ENCODE assay signal across 1 cellular context in genomic region chr1:161165742-161166668, GRCh38.
TF ChIP-seq lines count a peak whose summit lies in the region.

PPOX (plus strand) TSS chr1:161166426; CDS start chr1:161166848, 422 bp downstream.

TF ChIP-seq in HEK293, 187 proteins besides CTCF, POLR2A, EP300 and RAD21 (continued from another document and continues in another):
- TF ChIP-seq, protein P1, sequence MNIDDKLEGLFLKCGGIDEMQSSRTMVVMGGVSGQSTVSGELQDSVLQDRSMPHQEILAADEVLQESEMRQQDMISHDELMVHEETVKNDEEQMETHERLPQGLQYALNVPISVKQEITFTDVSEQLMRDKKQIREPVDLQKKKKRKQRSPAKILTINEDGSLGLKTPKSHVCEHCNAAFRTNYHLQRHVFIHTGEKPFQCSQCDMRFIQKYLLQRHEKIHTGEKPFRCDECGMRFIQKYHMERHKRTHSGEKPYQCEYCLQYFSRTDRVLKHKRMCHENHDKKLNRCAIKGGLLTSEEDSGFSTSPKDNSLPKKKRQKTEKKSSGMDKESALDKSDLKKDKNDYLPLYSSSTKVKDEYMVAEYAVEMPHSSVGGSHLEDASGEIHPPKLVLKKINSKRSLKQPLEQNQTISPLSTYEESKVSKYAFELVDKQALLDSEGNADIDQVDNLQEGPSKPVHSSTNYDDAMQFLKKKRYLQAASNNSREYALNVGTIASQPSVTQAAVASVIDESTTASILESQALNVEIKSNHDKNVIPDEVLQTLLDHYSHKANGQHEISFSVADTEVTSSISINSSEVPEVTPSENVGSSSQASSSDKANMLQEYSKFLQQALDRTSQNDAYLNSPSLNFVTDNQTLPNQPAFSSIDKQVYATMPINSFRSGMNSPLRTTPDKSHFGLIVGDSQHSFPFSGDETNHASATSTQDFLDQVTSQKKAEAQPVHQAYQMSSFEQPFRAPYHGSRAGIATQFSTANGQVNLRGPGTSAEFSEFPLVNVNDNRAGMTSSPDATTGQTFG (tag by site-specific recombination; IDR thresholded peaks at IDR 0.05; ENCODE audit: borderline replicate concordance) = no peak
- TF ChIP-seq ZBTB11 (tag by site-specific recombination; conservative IDR thresholded peaks at IDR 0.05; ENCODE audit: low read depth) (peak; percentile 29; the same call in 1 of the 2 replicates), ZNF157 (tag by site-specific recombination; IDR thresholded peaks at IDR 0.05) (no peak), ATF2 (tag by site-specific recombination; IDR thresholded peaks at IDR 0.05; ENCODE audit: low read depth) (no peak), ZNF174 (tag by site-specific recombination; IDR thresholded peaks at IDR 0.05) (no peak), ZNF501 (tag by site-specific recombination; IDR thresholded peaks at IDR 0.05) (peak; percentile 91), ZNF560 (tag by site-specific recombination; IDR thresholded peaks at IDR 0.05; ENCODE audit: borderline replicate concordance) (no peak), ZSCAN16 (tag by site-specific recombination; IDR thresholded peaks at IDR 0.05) (no peak), ZNF211 (tag by site-specific recombination; IDR thresholded peaks at IDR 0.05; ENCODE audit: low read depth) (no peak), ZBTB17 (tag by site-specific recombination; IDR thresholded peaks at IDR 0.05) (peak; percentile 99), ZNF335 (tag by site-specific recombination; conservative IDR thresholded peaks at IDR 0.05) (peak; percentile 94), REPIN1 (tag by site-specific recombination; IDR thresholded peaks at IDR 0.05; ENCODE audit: low read depth) (no peak), ZNF692 (tag by site-specific recombination; IDR thresholded peaks at IDR 0.05) (0 out of 2 replicates have a peak, but pooled peaks have one; percentile 13), ZBTB7A (tag by site-specific recombination; IDR thresholded peaks at IDR 0.05; ENCODE audit: low read depth) (no peak), KLF1 (tag by site-specific recombination; IDR thresholded peaks at IDR 0.05) (peak; percentile 65), ZNF777 (tag by site-specific recombination; IDR thresholded peaks at IDR 0.05; ENCODE audit: borderline replicate concordance) (no peak), PRDM1 (tag by site-specific recombination; IDR thresholded peaks at IDR 0.05) (no peak), ZNF416 (tag by site-specific recombination; IDR thresholded peaks at IDR 0.05) (no peak), BCL11B (tag by site-specific recombination; IDR thresholded peaks at IDR 0.05; ENCODE audit: low read depth) (peak; percentile 68), RBAK (tag by site-specific recombination; IDR thresholded peaks at IDR 0.05) (no peak), MZF1 (tag by site-specific recombination; IDR thresholded peaks at IDR 0.05; ENCODE audit: borderline replicate concordance) (0 out of 2 replicates have a peak, but pooled peaks have one; percentile 25), TCF7L2 (IDR thresholded peaks at IDR 0.05; ENCODE audit: borderline replicate concordance, low read depth, low read length) (no peak; the same call in 1 of the 2 replicates), SCRT1 (tag by site-specific recombination; IDR thresholded peaks at IDR 0.05; ENCODE audit: borderline replicate concordance) (peak; percentile 90), ZBTB26 (tag by site-specific recombination; optimal IDR thresholded peaks at IDR 0.05) (peak; percentile 72), ZNF707 (tag by site-specific recombination; IDR thresholded peaks at IDR 0.05) (no peak), BCL11A (tag by site-specific recombination; IDR thresholded peaks at IDR 0.05; ENCODE audit: low read depth) (no peak; the same call in 1 of the 2 replicates), KLF8 (tag by site-specific recombination; IDR thresholded peaks at IDR 0.05) (peak; percentile 59), ZNF223 (tag by site-specific recombination; IDR thresholded peaks at IDR 0.05) (no peak), ZNF146 (tag by site-specific recombination; IDR thresholded peaks at IDR 0.05) (no peak), ZNF837 (tag by site-specific recombination; IDR thresholded peaks at IDR 0.05) (no peak), IKZF3 (tag by site-specific recombination; IDR thresholded peaks at IDR 0.05) (no peak), ZNF48 (tag by site-specific recombination; IDR thresholded peaks at IDR 0.05) (no peak), ZNF596 (tag by site-specific recombination; IDR thresholded peaks at IDR 0.05) (no peak), ZNF518A (tag by site-specific recombination; conservative IDR thresholded peaks at IDR 0.05; ENCODE audit: low read depth) (no peak), ZNF280C (tag by site-specific recombination; IDR thresholded peaks at IDR 0.05) (no peak), KLF16 (tag by site-specific recombination; IDR thresholded peaks at IDR 0.05) (peak; percentile 95), WT1 (tag by site-specific recombination; IDR thresholded peaks at IDR 0.05) (peak; percentile 65)
- TF ChIP-seq, protein P2, sequence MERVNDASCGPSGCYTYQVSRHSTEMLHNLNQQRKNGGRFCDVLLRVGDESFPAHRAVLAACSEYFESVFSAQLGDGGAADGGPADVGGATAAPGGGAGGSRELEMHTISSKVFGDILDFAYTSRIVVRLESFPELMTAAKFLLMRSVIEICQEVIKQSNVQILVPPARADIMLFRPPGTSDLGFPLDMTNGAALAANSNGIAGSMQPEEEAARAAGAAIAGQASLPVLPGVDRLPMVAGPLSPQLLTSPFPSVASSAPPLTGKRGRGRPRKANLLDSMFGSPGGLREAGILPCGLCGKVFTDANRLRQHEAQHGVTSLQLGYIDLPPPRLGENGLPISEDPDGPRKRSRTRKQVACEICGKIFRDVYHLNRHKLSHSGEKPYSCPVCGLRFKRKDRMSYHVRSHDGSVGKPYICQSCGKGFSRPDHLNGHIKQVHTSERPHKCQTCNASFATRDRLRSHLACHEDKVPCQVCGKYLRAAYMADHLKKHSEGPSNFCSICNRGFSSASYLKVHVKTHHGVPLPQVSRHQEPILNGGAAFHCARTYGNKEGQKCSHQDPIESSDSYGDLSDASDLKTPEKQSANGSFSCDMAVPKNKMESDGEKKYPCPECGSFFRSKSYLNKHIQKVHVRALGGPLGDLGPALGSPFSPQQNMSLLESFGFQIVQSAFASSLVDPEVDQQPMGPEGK (tag by site-specific recombination; IDR thresholded peaks at IDR 0.05) = peak; percentile 52; the same call in 1 of the 2 replicates
- TF ChIP-seq, protein P3, sequence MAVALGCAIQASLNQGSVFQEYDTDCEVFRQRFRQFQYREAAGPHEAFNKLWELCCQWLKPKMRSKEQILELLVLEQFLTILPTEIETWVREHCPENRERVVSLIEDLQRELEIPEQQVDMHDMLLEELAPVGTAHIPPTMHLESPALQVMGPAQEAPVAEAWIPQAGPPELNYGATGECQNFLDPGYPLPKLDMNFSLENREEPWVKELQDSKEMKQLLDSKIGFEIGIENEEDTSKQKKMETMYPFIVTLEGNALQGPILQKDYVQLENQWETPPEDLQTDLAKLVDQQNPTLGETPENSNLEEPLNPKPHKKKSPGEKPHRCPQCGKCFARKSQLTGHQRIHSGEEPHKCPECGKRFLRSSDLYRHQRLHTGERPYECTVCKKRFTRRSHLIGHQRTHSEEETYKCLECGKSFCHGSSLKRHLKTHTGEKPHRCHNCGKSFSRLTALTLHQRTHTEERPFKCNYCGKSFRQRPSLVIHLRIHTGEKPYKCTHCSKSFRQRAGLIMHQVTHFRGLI (tag by site-specific recombination; IDR thresholded peaks at IDR 0.05) = no peak
